ENCODE assay signal across 17 cellular contexts in genomic region chr11:115527534-115528125, GRCh38. TPM values are rescaled to one million over a fixed set of nuclear protein-coding genes. Genes with fewer than 3 reads are reported as not detected.
DNase-seq lines count a peak whose midpoint lies in the region; TF ChIP-seq lines count a peak whose summit lies in the region.
"Had no signal": no experiment of that assay in that cellular context is flagged by ENCODE, and none has a peak within 500 bp of the region (broad histone marks: within the 10 kb centered on the region; RNA-seq: fewer than 3 reads in every experiment).

No MANE protein-coding gene starts in this region.

- peak; percentile 92 for DNase-seq in DMS53 treated with DMSO at 0.1 percent for 48 hours (lab: John Stamatoyannopoulos, UW; ENCODE audit: unreplicated experiment)
- peak; percentile 17 for DNase-seq in NCI-H1417 treated with DMSO at 0.1 percent for 48 hours (lab: John Stamatoyannopoulos, UW)
- peak; percentile 13 for DNase-seq in mammary epithelial cell
- DNase-seq in mucosa of gallbladder (ENCODE audit: low spot score): peak; percentile 17
- no peak for DNase-seq in activated T-helper 2 cell treated with anti-CD3 and anti-CD28 coated beads, Interferon-gamma antibody, Interleukin-2, Interleukin-4, amounts not matched to agents 10 μg/mL and 5 μg/mL and 100 μg/mL, durations not matched to agents 14 hours and 24 hours and 36 hours (ENCODE audit: low spot score)
- no peak for DNase-seq in DMS114 treated with DMSO at 0.1 percent for 48 hours (lab: John Stamatoyannopoulos, UW; ENCODE audit: unreplicated experiment)
- DNase-seq in glomerular visceral epithelial cell (ENCODE audit: extremely low spot score): no peak
- no peak for DNase-seq in T1000 (lab: John Stamatoyannopoulos, UW)
- DNase-seq: activated B cell treated with CpG ODN at 0.5 μM for 24 hours; activated CD8-positive, alpha-beta memory T cell treated with anti-CD3 and anti-CD28 coated beads, Interleukin-2, amount 10 ng/mL, durations not matched to agents 7 days and 5 days; activated naive CD4-positive, alpha-beta T cell treated with anti-CD3 and anti-CD28 coated beads, Interleukin-2, amount 10 ng/mL, durations not matched to agents 7 days and 5 days; brain microvascular endothelial cell; DMS 273 treated with DMSO at 0.1 percent for 48 hours; effector memory CD4-positive, alpha-beta T cell; IMR-90; NCI-H1436 treated with DMSO at 0.1 percent for 48 hours had no signal

- no TSS peak for BruUV-seq in mammary epithelial cell (replicated peaks; lab: Mats Ljungman, UMichigan)

- no peak overlapping the region for H3K4me3 Mint-ChIP-seq in activated T-helper 2 cell treated with anti-CD3 and anti-CD28 coated beads, Interferon-gamma antibody, Interleukin-2, Interleukin-4, amounts not matched to agents 10 μg/mL and 5 μg/mL and 100 μg/mL, durations not matched to agents 14 hours and 24 hours and 36 hours (ENCODE audit: low read depth)
- H3K4me3 Mint-ChIP-seq: activated B cell treated with CpG ODN at 0.5 μM for 24 hours; activated CD8-positive, alpha-beta memory T cell treated with anti-CD3 and anti-CD28 coated beads, Interleukin-2, amount 10 ng/mL, durations not matched to agents 7 days and 5 days; activated naive CD4-positive, alpha-beta T cell treated with anti-CD3 and anti-CD28 coated beads, Interleukin-2, amount 10 ng/mL, durations not matched to agents 7 days and 5 days had no signal

- H3K9me3 Mint-ChIP-seq in activated T-helper 2 cell treated with anti-CD3 and anti-CD28 coated beads, Interferon-gamma antibody, Interleukin-2, Interleukin-4, amounts not matched to agents 10 μg/mL and 5 μg/mL and 100 μg/mL, durations not matched to agents 14 hours and 24 hours and 36 hours: no peaks in the 10 kb centered on the region
- H3K9me3 Mint-ChIP-seq: activated B cell treated with CpG ODN at 0.5 μM for 24 hours; activated naive CD4-positive, alpha-beta T cell treated with anti-CD3 and anti-CD28 coated beads, Interleukin-2, amount 10 ng/mL, durations not matched to agents 7 days and 5 days had no signal

- peak overlapping the region; percentile 44 for H2AFZ ChIP-seq in mammary epithelial cell (ENCODE audit: low read depth, low read length)

- H3K9me3 ChIP-seq in mammary epithelial cell (replicated peaks; ENCODE audit: insufficient read depth, low read length): no peaks in the 10 kb centered on the region
- H3K9me3 ChIP-seq: tibial nerve had no signal

- intact Hi-C loops in mammary epithelial cell (cut with micrococcal nuclease): no loop called here
- intact Hi-C loops in activated T-helper 2 cell treated with anti-CD3 and anti-CD28 coated beads, Interferon-gamma antibody, Interleukin-2, Interleukin-4, amounts not matched to agents 10 μg/mL and 5 μg/mL and 100 μg/mL, durations not matched to agents 14 hours and 24 hours and 36 hours (cut with micrococcal nuclease): no loop called here

- CTCF ChIA-PET in mammary epithelial cell (lab: Charles Lee; ENCODE audit: low non-redundant PET): no interaction called here

- dilution Hi-C loops in mammary epithelial cell (cut with HindIII; ENCODE audit: low sequenced_read_pairs): no loop called here

- H3K79me2 ChIP-seq in mammary epithelial cell (ENCODE audit: insufficient read depth, low read length): no peaks in the 10 kb centered on the region

- no peak overlapping the region for H3K4me2 ChIP-seq in mammary epithelial cell (ENCODE audit: insufficient read depth, low read depth, low read length)

- peaks cover 7% of the 10 kb centered on the region for H3K4me1 ChIP-seq in mammary epithelial cell (ENCODE audit: insufficient read depth, low read length)

- no peaks in the 10 kb centered on the region for H3K27me3 ChIP-seq in mammary epithelial cell (ENCODE audit: insufficient read depth, low read length)
- H3K27me3 ChIP-seq: brain microvascular endothelial cell had no signal

- 100% methylated on average over 2 of the region's 2 CpGs for WGBS in mammary epithelial cell (ENCODE audit: low coverage, missing lambda C conversion rate)

- H3K4me3 ChIP-seq in mammary epithelial cell (replicated peaks in 1 of 3; ENCODE audit: insufficient read depth in 1 of 3, low read depth in 2 of 3, low read length in 3 of 3): no peak overlapping the region
- H3K4me3 ChIP-seq: tibial nerve had no signal

- no peak overlapping the region for H3K27ac Mint-ChIP-seq in activated T-helper 2 cell treated with anti-CD3 and anti-CD28 coated beads, Interferon-gamma antibody, Interleukin-2, Interleukin-4, amounts not matched to agents 10 μg/mL and 5 μg/mL and 100 μg/mL, durations not matched to agents 14 hours and 24 hours and 36 hours
- H3K27ac Mint-ChIP-seq: activated B cell treated with CpG ODN at 0.5 μM for 24 hours; activated CD8-positive, alpha-beta memory T cell treated with anti-CD3 and anti-CD28 coated beads, Interleukin-2, amount 10 ng/mL, durations not matched to agents 7 days and 5 days; activated naive CD4-positive, alpha-beta T cell treated with anti-CD3 and anti-CD28 coated beads, Interleukin-2, amount 10 ng/mL, durations not matched to agents 7 days and 5 days had no signal

- no peaks in the 10 kb centered on the region for H3K4me1 Mint-ChIP-seq in activated T-helper 2 cell treated with anti-CD3 and anti-CD28 coated beads, Interferon-gamma antibody, Interleukin-2, Interleukin-4, amounts not matched to agents 10 μg/mL and 5 μg/mL and 100 μg/mL, durations not matched to agents 14 hours and 24 hours and 36 hours (ENCODE audit: low read depth)
- H3K4me1 Mint-ChIP-seq: activated B cell treated with CpG ODN at 0.5 μM for 24 hours; activated CD8-positive, alpha-beta memory T cell treated with anti-CD3 and anti-CD28 coated beads, Interleukin-2, amount 10 ng/mL, durations not matched to agents 7 days and 5 days; activated naive CD4-positive, alpha-beta T cell treated with anti-CD3 and anti-CD28 coated beads, Interleukin-2, amount 10 ng/mL, durations not matched to agents 7 days and 5 days had no signal

- no peak for TF ChIP-seq CTCF in mammary epithelial cell (conservative IDR thresholded peaks at IDR 0.05 in 1 of 2, IDR thresholded peaks at IDR 0.05 in 1 of 2; ENCODE audit: extremely low read depth in 1 of 2, insufficient read depth in 1 of 2, low read depth in 1 of 2, low read length in 2 of 2)

- in situ Hi-C loops in mammary epithelial cell (cut with MboI; ENCODE audit: low sequenced_read_pairs in 2 of 2): no loop called here

- H3K27me3 Mint-ChIP-seq in activated T-helper 2 cell treated with anti-CD3 and anti-CD28 coated beads, Interferon-gamma antibody, Interleukin-2, Interleukin-4, amounts not matched to agents 10 μg/mL and 5 μg/mL and 100 μg/mL, durations not matched to agents 14 hours and 24 hours and 36 hours (ENCODE audit: low read depth): no peaks in the 10 kb centered on the region
- H3K27me3 Mint-ChIP-seq: activated CD8-positive, alpha-beta memory T cell treated with anti-CD3 and anti-CD28 coated beads, Interleukin-2, amount 10 ng/mL, durations not matched to agents 7 days and 5 days; activated naive CD4-positive, alpha-beta T cell treated with anti-CD3 and anti-CD28 coated beads, Interleukin-2, amount 10 ng/mL, durations not matched to agents 7 days and 5 days had no signal

- H4K20me1 ChIP-seq in mammary epithelial cell (ENCODE audit: insufficient read depth, low read length): no peaks in the 10 kb centered on the region

- no peaks in the 10 kb centered on the region for H3K36me3 ChIP-seq in mammary epithelial cell (ENCODE audit: insufficient read depth, low read length)
- H3K36me3 ChIP-seq: brain microvascular endothelial cell, tibial nerve had no signal

- no peak overlapping the region for H3K9ac ChIP-seq in mammary epithelial cell (ENCODE audit: insufficient read depth, low read length)

- no peaks in the 10 kb centered on the region for H3K36me3 Mint-ChIP-seq in activated T-helper 2 cell treated with anti-CD3 and anti-CD28 coated beads, Interferon-gamma antibody, Interleukin-2, Interleukin-4, amounts not matched to agents 10 μg/mL and 5 μg/mL and 100 μg/mL, durations not matched to agents 14 hours and 24 hours and 36 hours (ENCODE audit: low read depth)
- H3K36me3 Mint-ChIP-seq: activated CD8-positive, alpha-beta memory T cell treated with anti-CD3 and anti-CD28 coated beads, Interleukin-2, amount 10 ng/mL, durations not matched to agents 7 days and 5 days; activated naive CD4-positive, alpha-beta T cell treated with anti-CD3 and anti-CD28 coated beads, Interleukin-2, amount 10 ng/mL, durations not matched to agents 7 days and 5 days had no signal

- no peak overlapping the region for H3K27ac ChIP-seq in mammary epithelial cell (ENCODE audit: insufficient read depth, low read depth, low read length)
- H3K27ac ChIP-seq: brain microvascular endothelial cell, tibial nerve had no signal

RNA-seq across cellular contexts. Expression of gene CADM1, which starts 23.4 kb away (rescaled TPM):
- 10 to 100 TPM; 16.9 to 19.3 TPM for total RNA-seq in mammary epithelial cell
- polyA plus RNA-seq in mammary epithelial cell: 48.9 TPM
- polyA minus RNA-seq in mammary epithelial cell: 85.6 TPM
- total RNA-seq in mucosa of gallbladder: 20.3 TPM
- 1.7 and 2.9 TPM in 2 replicates for total RNA-seq in activated T-helper 2 cell treated with anti-CD3 and anti-CD28 coated beads, Interferon-gamma antibody, Interleukin-2, Interleukin-4, amounts not matched to agents 10 μg/mL and 5 μg/mL and 100 μg/mL, durations not matched to agents 14 hours and 24 hours and 36 hours

Comparison
In these comparisons a context has a peak if more than half of its experiments do, and no peak if none do; other contexts are left out.
1. DNase-seq: peak in DMS53 treated with DMSO at 0.1 percent for 48 hours (single experiment), NCI-H1417 treated with DMSO at 0.1 percent for 48 hours (single experiment), mammary epithelial cell (single experiment) and mucosa of gallbladder (single experiment); none in activated T-helper 2 cell treated with anti-CD3 and anti-CD28 coated beads, Interferon-gamma antibody, Interleukin-2, Interleukin-4, amounts not matched to agents 10 μg/mL and 5 μg/mL and 100 μg/mL, durations not matched to agents 14 hours and 24 hours and 36 hours (single experiment), DMS114 treated with DMSO at 0.1 percent for 48 hours (single experiment), glomerular visceral epithelial cell (single experiment) and T1000 (single experiment).